In the genomic region with DNA sequence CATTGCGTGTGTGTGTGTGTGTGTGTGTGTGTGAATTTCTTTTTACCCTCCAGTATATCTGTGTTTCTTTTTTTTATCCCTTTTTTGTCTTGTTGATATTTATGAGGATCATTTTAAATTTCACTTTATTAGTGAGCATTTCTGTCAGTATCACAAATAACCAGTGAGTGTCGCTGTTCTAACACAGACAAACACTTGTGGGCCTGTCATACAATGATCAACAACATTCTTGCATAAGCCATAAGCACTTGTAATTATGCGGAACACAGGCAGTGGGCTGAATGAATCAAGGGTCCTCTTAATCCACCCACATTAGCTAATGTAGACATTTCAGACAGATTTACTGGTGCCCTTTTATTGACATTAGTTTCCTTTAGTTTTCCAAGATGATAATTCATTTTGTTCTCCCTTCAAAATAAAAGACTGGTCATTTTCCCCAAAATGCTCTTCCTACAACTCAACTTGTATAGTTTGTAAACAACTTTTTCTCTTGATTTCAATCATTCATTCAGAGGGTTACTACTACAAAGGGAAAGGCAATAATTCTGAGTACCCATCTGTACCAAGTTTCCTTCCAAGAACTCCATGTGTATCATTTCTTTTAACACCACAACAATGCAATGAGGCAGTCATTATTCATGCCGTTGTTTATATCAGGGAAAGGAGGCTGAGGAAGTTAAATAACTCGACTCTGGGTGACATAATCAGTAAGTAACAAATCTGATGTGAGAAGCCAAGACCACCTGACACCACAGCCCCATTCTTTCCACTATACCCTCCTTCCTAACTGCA, we compare ENCODE assay signal across 9 cellular contexts. TPM values are rescaled to one million over a fixed set of nuclear protein-coding genes. Genes with fewer than 3 reads are reported as not detected.
DNase-seq lines count a peak whose midpoint lies in the region; ATAC-seq, FAIRE-seq and TF ChIP-seq lines count a peak whose summit lies in the region.
"Had no signal": no experiment of that assay in that cellular context is flagged by ENCODE, and none has a peak within 500 bp of the region (broad histone marks: within the 10 kb centered on the region; RNA-seq: fewer than 3 reads in every experiment).

No MANE protein-coding gene starts in this region.

- ATAC-seq in A549, result peak; percentile 79 to 82
- ATAC-seq in HG02870 (IDR thresholded peaks at IDR 0.05; ENCODE audit: unreplicated experiment), result peak; percentile 95
- ATAC-seq in activated B cell treated with CpG ODN at 0.5 μM for 24 hours (ENCODE audit: low read depth), result peak; percentile 28
- peak; percentile 48 to 52 for ATAC-seq in right cardiac atrium

- in situ Hi-C loops in GM13976 (cut with MboI; ENCODE audit: low sequenced_read_pairs, unreplicated experiment), result loop anchor here (10.0 kb wide), 1 partner anchor 347 kb away; no protein-coding TSS in a partner anchor

- H3K9me3 ChIP-seq in A549 (no peaks in the 10 kb centered on the region), right cardiac atrium (ENCODE audit: control insufficient read depth, low read length) (no peaks in the 10 kb centered on the region)

- intact Hi-C loops in activated B cell treated with CpG ODN at 0.5 μM for 24 hours (cut with micrococcal nuclease) (loop anchor here (1.0 kb wide), 2 partner anchors 353 to 1189 kb away; no protein-coding TSS in a partner anchor), right cardiac atrium (cut with DNase I) (loop anchor here in 2 of 4 donors (5.0 to 10.0 kb wide), 2 partner anchors 865 to 867 kb away; no protein-coding TSS in a partner anchor)

- POLR2A ChIA-PET in A549 (lab: Yijun Ruan, JAX) (no interaction called here), activated B cell treated with CpG ODN at 0.5 μM for 24 hours (lab: Charles Lee) (no interaction called here)

- peak; percentile 86 for FAIRE-seq in A549 (lab: Jason Lieb, UNC)
- FAIRE-seq: endometrium had no signal

- 2% methylated on average over 5 of the region's 5 CpGs for WGBS in A549 (ENCODE audit: missing lambda C conversion rate)
- WGBS in right cardiac atrium, result 14% methylated on average over 5 of the region's 5 CpGs

- H3K27ac ChIP-seq in A549 (no peak overlapping the region), right cardiac atrium (ENCODE audit: low read length) (no peak overlapping the region)

- H3K27me3 ChIP-seq in right cardiac atrium (ENCODE audit: control insufficient read depth, insufficient read depth), result no peaks in the 10 kb centered on the region

- no peaks in the 10 kb centered on the region for H3K4me1 Mint-ChIP-seq in activated B cell treated with CpG ODN at 0.5 μM for 24 hours

- TF ChIP-seq EP300 in A549 (IDR thresholded peaks at IDR 0.05), result no peak

- CTCF ChIA-PET in A549 (lab: Yijun Ruan, JAX), result interaction anchor here (0.7 to 3.3 kb wide), 13 partner anchors 9 to 863 kb away, joined by 3 to 16 read pairs (median 4); no protein-coding TSS in a partner anchor
- CTCF ChIA-PET in activated B cell treated with CpG ODN at 0.5 μM for 24 hours (lab: Charles Lee), result interaction anchor here (0.8 to 1.1 kb wide), 3 partner anchors 11 to 353 kb away, joined by 3 to 5 read pairs (median 3); no protein-coding TSS in a partner anchor

- no peaks in the 10 kb centered on the region for H3K36me3 Mint-ChIP-seq in activated B cell treated with CpG ODN at 0.5 μM for 24 hours (ENCODE audit: low read depth)

- H3K27me3 Mint-ChIP-seq in activated B cell treated with CpG ODN at 0.5 μM for 24 hours, result peaks cover 2% of the 10 kb centered on the region

- no peak overlapping the region for H3K4me2 ChIP-seq in A549

- peak; percentile 73 to 74 for TF ChIP-seq RAD21 in A549 (conservative IDR thresholded peaks at IDR 0.05 in 1 of 2, IDR thresholded peaks at IDR 0.05 in 1 of 2)

- DNase-seq in A549 (ENCODE audit: low read depth in 1 of 2, low spot score in 1 of 2), result peak; percentile 18 to 77
- DNase-seq in GM13976 (ENCODE audit: low spot score), result peak; percentile 37
- DNase-seq in NCI-H2081 (lab: John Stamatoyannopoulos, UW), result peak; percentile 59 to 68
- DNase-seq in activated B cell treated with CpG ODN at 0.5 μM for 24 hours, result no peak
- no peak for DNase-seq in right cardiac atrium
- DNase-seq in superior temporal gyrus (ENCODE audit: extremely low spot score), result peak; percentile 82
- no peak for DNase-seq in activated CD8-positive, alpha-beta memory T cell treated with anti-CD3 and anti-CD28 coated beads, Interleukin-2, amount 50 U/mL, for 4 hours

- H3K4me1 ChIP-seq in A549 (no peaks in the 10 kb centered on the region), right cardiac atrium (ENCODE audit: control insufficient read depth, insufficient read depth, low read length) (no peaks in the 10 kb centered on the region)

- H3K4me3 Mint-ChIP-seq in activated B cell treated with CpG ODN at 0.5 μM for 24 hours, result no peak overlapping the region

- no peak overlapping the region for H3K4me3 ChIP-seq in A549
- H3K4me3 ChIP-seq in right cardiac atrium (ENCODE audit: low read length), result no peak overlapping the region

- TF ChIP-seq CTCF in A549 (IDR thresholded peaks at IDR 0.05) (peak; percentile 71), GM13976 (IDR thresholded peaks at IDR 0.05; ENCODE audit: borderline replicate concordance, control extremely low read depth, extremely low read depth, insufficient read depth, missing control alignments) (peak; percentile 49), activated B cell treated with CpG ODN at 0.5 μM for 24 hours (IDR thresholded peaks at IDR 0.05) (peak; percentile 28)

- TF ChIP-seq POLR2A in A549 (IDR thresholded peaks at IDR 0.05; ENCODE audit: low read length), result no peak

- H3K9me3 Mint-ChIP-seq in activated B cell treated with CpG ODN at 0.5 μM for 24 hours, result no peaks in the 10 kb centered on the region

- no peak overlapping the region for H3K27ac Mint-ChIP-seq in activated B cell treated with CpG ODN at 0.5 μM for 24 hours

TF ChIP-seq in A549, 52 proteins besides CTCF, POLR2A, EP300 and RAD21:
- TF ChIP-seq SMC3 (IDR thresholded peaks at IDR 0.05) (peak; percentile 58; the same call in 2 of the 3 replicates), CEBPB (IDR thresholded peaks at IDR 0.05) (peak in 1 of 2 experiments; percentile 33; a peak in 1 of 4 replicates), PHF8 (IDR thresholded peaks at IDR 0.05; ENCODE audit: borderline replicate concordance, low read depth) (no peak), ZFP36 (IDR thresholded peaks at IDR 0.05; ENCODE audit: borderline replicate concordance, partially characterized antibody) (no peak), KDM1A (IDR thresholded peaks at IDR 0.05; ENCODE audit: low read depth) (no peak)
- TF ChIP-seq, protein P1, sequence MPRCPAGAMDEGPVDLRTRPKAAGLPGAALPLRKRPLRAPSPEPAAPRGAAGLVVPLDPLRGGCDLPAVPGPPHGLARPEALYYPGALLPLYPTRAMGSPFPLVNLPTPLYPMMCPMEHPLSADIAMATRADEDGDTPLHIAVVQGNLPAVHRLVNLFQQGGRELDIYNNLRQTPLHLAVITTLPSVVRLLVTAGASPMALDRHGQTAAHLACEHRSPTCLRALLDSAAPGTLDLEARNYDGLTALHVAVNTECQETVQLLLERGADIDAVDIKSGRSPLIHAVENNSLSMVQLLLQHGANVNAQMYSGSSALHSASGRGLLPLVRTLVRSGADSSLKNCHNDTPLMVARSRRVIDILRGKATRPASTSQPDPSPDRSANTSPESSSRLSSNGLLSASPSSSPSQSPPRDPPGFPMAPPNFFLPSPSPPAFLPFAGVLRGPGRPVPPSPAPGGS (IDR thresholded peaks at IDR 0.05), result no peak

RNA-seq across cellular contexts. Expression of a gene that starts 34.6 kb away (rescaled TPM):
- not detected in 2 replicates for polyA plus RNA-seq in A549 (2011; rRNA removed)
- polyA plus RNA-seq in A549 (2012; cell fraction: cytosol; rRNA removed), result not detected in 2 replicates
- polyA plus RNA-seq in A549 (2012; cell fraction: nucleus; rRNA removed), result not detected in 2 replicates
- polyA plus RNA-seq in A549 (2017; fragmentation: RNase III; extraction: RNeasy Plus Mini Kit Qiagen cat#74134 plus additional on column Dnase treatment), result not detected in 3 replicates
- not detected in 2 replicates for polyA minus RNA-seq in A549 (2011; rRNA and poly(A)+ RNA removed)
- total RNA-seq in activated B cell treated with CpG ODN at 0.5 μM for 24 hours, result not detected in 2 replicates
- 1 to 10 TPM in 1 of 4 donors, under 1 TPM in 3; 0.06 to 1.6 (median 0.45) TPM for total RNA-seq in right cardiac atrium
- polyA plus RNA-seq in right cardiac atrium, result 0.27 TPM

Comparison
In these comparisons a context has a peak if more than half of its experiments do, and no peak if none do; other contexts are left out.
1. ATAC-seq: peak in every context shown above with its lines; median percentile 95 in HG02870; 80 in A549; 50 in right cardiac atrium; 28 in activated B cell treated with CpG ODN at 0.5 μM for 24 hours.
2. DNase-seq: peak in A549 (2 of 2), GM13976 (single experiment), NCI-H2081 (2 of 2) and superior temporal gyrus (single experiment); none in activated B cell treated with CpG ODN at 0.5 μM for 24 hours (single experiment), right cardiac atrium (0 of 3) and activated CD8-positive, alpha-beta memory T cell treated with anti-CD3 and anti-CD28 coated beads, Interleukin-2, amount 50 U/mL, for 4 hours (single experiment).
3. Peak in every context shown above with its lines, with median percentiles within 50 percentile points of each other: CTCF ChIP-seq.